Comparison of ENCODE assay signal across 10 cellular contexts in the genomic region with DNA sequence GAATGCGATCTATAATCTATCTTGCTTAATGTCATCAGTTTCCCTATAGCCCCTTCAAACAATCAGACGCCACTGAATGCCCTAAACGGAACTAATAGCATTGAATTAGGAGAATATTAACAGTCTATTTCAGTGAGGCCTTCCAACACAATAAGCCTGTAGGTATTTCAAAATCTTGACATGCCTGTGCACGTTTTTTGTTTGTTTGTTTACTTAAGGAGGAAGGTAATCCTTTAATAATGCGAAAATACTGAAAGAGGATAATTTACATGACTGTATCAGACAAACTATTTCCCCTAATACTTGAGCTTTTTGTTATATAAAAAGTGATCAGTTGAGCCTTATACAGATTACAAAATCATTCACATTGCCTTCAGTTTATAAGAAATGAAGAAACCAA.
"Had no signal": no experiment of that assay in that cellular context is flagged by ENCODE, and none has a peak within 500 bp of the region (broad histone marks: within the 10 kb centered on the region; RNA-seq: fewer than 3 reads in every experiment).

No MANE protein-coding gene starts in this region.

- H3K4me3 ChIP-seq: GM23338, K562 had no signal

- H3K27ac ChIP-seq: HL-60 had no signal

- DNase-seq: H9, HCEC 1CT, HFFc6, IMR-90, KG1 had no signal

- FAIRE-seq: H1, H54, K562 had no signal

- H2AFZ ChIP-seq: GM23338 had no signal

- H3K4me2 ChIP-seq: GM23338 had no signal

- ATAC-seq: GM23338, K562 had no signal
